Comparison of ENCODE assay signal across 8 cellular contexts in the genomic region with DNA sequence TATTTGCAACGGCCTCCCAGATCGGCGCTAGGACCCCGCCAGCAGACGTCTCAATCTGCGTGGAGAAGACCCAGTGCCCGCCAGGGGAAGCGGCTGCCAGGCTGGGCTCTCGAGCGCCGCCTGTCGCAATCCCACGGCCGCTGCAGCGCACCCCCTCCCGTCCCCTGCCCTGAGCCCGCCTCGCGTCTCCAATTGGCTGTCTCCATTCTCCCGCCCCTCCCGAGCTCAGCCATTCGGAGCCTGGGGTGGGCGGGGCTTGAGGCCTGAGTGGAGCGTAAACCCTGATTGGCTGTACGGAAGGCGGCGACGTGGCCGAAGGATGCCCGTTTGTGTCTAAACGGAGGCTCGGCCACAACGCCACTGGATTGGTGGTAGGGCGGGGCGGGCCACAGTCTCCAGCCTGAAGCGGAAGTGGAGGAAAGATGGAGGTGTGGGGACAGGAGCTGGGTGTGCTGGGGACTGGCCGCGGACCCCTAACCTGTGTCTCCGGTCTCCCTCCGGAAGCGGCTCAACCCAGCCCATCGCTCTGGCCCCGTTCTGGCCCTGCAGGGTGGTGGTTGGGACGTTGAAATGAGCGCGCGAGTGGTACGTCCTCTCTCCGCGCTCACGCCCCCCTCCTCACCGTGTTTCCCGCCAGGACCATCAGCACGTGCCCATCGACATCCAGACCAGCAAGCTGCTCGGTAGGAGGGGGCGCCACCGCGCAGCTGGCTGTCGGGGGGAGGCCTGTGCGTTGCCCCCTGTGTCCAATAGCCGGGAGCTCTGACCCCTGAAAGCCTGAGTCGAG. TPM values are rescaled to one million over a fixed set of nuclear protein-coding genes. Genes with fewer than 3 reads are reported as not detected.
DNase-seq lines count a peak whose midpoint lies in the region; ATAC-seq and TF ChIP-seq lines count a peak whose summit lies in the region.

A gene with protein sequence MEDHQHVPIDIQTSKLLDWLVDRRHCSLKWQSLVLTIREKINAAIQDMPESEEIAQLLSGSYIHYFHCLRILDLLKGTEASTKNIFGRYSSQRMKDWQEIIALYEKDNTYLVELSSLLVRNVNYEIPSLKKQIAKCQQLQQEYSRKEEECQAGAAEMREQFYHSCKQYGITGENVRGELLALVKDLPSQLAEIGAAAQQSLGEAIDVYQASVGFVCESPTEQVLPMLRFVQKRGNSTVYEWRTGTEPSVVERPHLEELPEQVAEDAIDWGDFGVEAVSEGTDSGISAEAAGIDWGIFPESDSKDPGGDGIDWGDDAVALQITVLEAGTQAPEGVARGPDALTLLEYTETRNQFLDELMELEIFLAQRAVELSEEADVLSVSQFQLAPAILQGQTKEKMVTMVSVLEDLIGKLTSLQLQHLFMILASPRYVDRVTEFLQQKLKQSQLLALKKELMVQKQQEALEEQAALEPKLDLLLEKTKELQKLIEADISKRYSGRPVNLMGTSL (plus strand): TSS at position 389 of the 787 bp plus-strand sequence. CDS start 34 bp downstream, at position 423.

- peaks cover 24% of the 10 kb centered on the region for H3K4me1 Mint-ChIP-seq in activated naive CD8-positive, alpha-beta T cell treated with anti-CD3 and anti-CD28 coated beads, Interleukin-2, amount 50 U/mL, for 24 hours

- H3K36me3 ChIP-seq in parathyroid adenoma (ENCODE audit: control insufficient read depth, insufficient read depth, low read length) (no peaks in the 10 kb centered on the region), transverse colon (peaks cover 0 to 16% (median 5%) of the 10 kb centered on the region in 4 donors)

- TF ChIP-seq EP300 in transverse colon (IDR thresholded peaks at IDR 0.05; ENCODE audit: low read depth) = no peak

- peak; percentile 96 for ATAC-seq in HG02678 (IDR thresholded peaks at IDR 0.05; ENCODE audit: unreplicated experiment)
- peak; percentile 95 for ATAC-seq in activated naive CD8-positive, alpha-beta T cell treated with anti-CD3 and anti-CD28 coated beads, Interleukin-2, amount 50 U/mL, for 24 hours
- ATAC-seq in Right ventricle myocardium superior (ENCODE audit: poor library complexity) = peak; percentile 99

- H3K4me1 ChIP-seq in parathyroid adenoma (peaks cover 4% of the 10 kb centered on the region), transverse colon (peaks cover 20 to 58% (median 37%) of the 10 kb centered on the region in 4 donors)

- H3K9me3 ChIP-seq in parathyroid adenoma (ENCODE audit: control insufficient read depth, low read length) (no peaks in the 10 kb centered on the region), transverse colon (no peaks in the 10 kb centered on the region)

- H3K27ac Mint-ChIP-seq in activated naive CD8-positive, alpha-beta T cell treated with anti-CD3 and anti-CD28 coated beads, Interleukin-2, amount 50 U/mL, for 24 hours = peak within 1 kb of the TSS; percentile 80

- H3K36me3 Mint-ChIP-seq in activated naive CD8-positive, alpha-beta T cell treated with anti-CD3 and anti-CD28 coated beads, Interleukin-2, amount 50 U/mL, for 24 hours (ENCODE audit: low read depth) = peaks cover 3% of the 10 kb centered on the region

- no peaks in the 10 kb centered on the region for H3K27me3 Mint-ChIP-seq in activated naive CD8-positive, alpha-beta T cell treated with anti-CD3 and anti-CD28 coated beads, Interleukin-2, amount 50 U/mL, for 24 hours

- H3K27ac ChIP-seq in parathyroid adenoma (peak within 1 kb of the TSS; percentile 65), transverse colon (peak within 1 kb of the TSS; percentile 79 to 91 (median 88))

- peak; percentile 100 for DNase-seq in GM12865 (ENCODE audit: low read depth)
- DNase-seq in NCI-H128 (lab: John Stamatoyannopoulos, UW; ENCODE audit: unreplicated experiment) = peak; percentile 97
- DNase-seq in SW 1271 (lab: John Stamatoyannopoulos, UW) = peak; percentile 94 to 99
- peak; percentile 100 for DNase-seq in activated naive CD8-positive, alpha-beta T cell treated with anti-CD3 and anti-CD28 coated beads, Interleukin-2, amount 50 U/mL, for 24 hours
- peak; percentile 100 for DNase-seq in Right ventricle myocardium superior
- peak; percentile 100 for DNase-seq in transverse colon

- in situ Hi-C loops in transverse colon (cut with MboI; ENCODE audit: low pct_ligation_motif_present in 1 of 4, low pct_unique_long_range_greater_than_20kb in 1 of 4, low sequenced_read_pairs in 3 of 4) = loop anchor here in 1 of 4 donors (25.0 kb wide), 1 partner anchor 134 kb away; a partner anchor contains a TSS

- peak within 1 kb of the TSS; percentile 90 for H3K4me3 Mint-ChIP-seq in activated naive CD8-positive, alpha-beta T cell treated with anti-CD3 and anti-CD28 coated beads, Interleukin-2, amount 50 U/mL, for 24 hours

- peak within 1 kb of the TSS; percentile 99 for H2AFZ ChIP-seq in parathyroid adenoma

- no peaks in the 10 kb centered on the region for H3K79me2 ChIP-seq in parathyroid adenoma

- peak; percentile 78 for TF ChIP-seq POLR2A in transverse colon (IDR thresholded peaks at IDR 0.05)

- H3K4me3 ChIP-seq in GM12865 (ENCODE audit: low read depth, low read length) (peak within 1 kb of the TSS; percentile 75), parathyroid adenoma (ENCODE audit: low read depth, low read length) (peak within 1 kb of the TSS; percentile 95), transverse colon (peak within 1 kb of the TSS; percentile 63 to 96 (median 77))

- intact Hi-C loops in Right ventricle myocardium superior (cut with DNase I) = loop anchor here (5.0 kb wide), 1 partner anchor 129 kb away; a partner anchor contains a TSS
- intact Hi-C loops in transverse colon (cut with DNase I; ENCODE audit: low total_unique reads) = no loop called here

- H3K9me3 Mint-ChIP-seq in activated naive CD8-positive, alpha-beta T cell treated with anti-CD3 and anti-CD28 coated beads, Interleukin-2, amount 50 U/mL, for 24 hours = no peaks in the 10 kb centered on the region

- H3K27me3 ChIP-seq in parathyroid adenoma (ENCODE audit: control insufficient read depth, insufficient read depth, low read length) = no peaks in the 10 kb centered on the region
- H3K27me3 ChIP-seq in transverse colon = no peaks in the 10 kb centered on the region

- 1% methylated on average over 52 of the region's 63 CpGs; no CpG with 5 or more reads in 1 of the 2 donors for WGBS in transverse colon (ENCODE audit: low coverage in 1 of 2), 2 donors

- H3K9ac ChIP-seq in parathyroid adenoma = no peak within 1 kb of the TSS

- peak within 1 kb of the TSS; percentile 79 for H3K4me2 ChIP-seq in parathyroid adenoma (ENCODE audit: low read length)

- TF ChIP-seq CTCF in GM12865 (IDR thresholded peaks at IDR 0.05; ENCODE audit: insufficient read depth, low read depth, low read length, missing control alignments) (peak; percentile 97), parathyroid adenoma (IDR thresholded peaks at IDR 0.05) (peak; percentile 99), transverse colon (IDR thresholded peaks at IDR 0.05) (peak; percentile 86 to 100 (median 98))

RNA-seq across cellular contexts. Expression of the gene that starts here (rescaled TPM):
- 50.3 TPM for total RNA-seq in Right ventricle myocardium superior
- total RNA-seq in transverse colon = 100 to 1,000 TPM; 159 to 540 (median 296) TPM

Comparison
In these comparisons a context has a peak if more than half of its experiments do, and no peak if none do; other contexts are left out.
1. Peak in every context shown above with its lines: DNase-seq, ATAC-seq, H3K4me3 ChIP-seq and H3K27ac ChIP-seq.